23 cellular contexts compared by ENCODE assay signal in the genomic region with DNA sequence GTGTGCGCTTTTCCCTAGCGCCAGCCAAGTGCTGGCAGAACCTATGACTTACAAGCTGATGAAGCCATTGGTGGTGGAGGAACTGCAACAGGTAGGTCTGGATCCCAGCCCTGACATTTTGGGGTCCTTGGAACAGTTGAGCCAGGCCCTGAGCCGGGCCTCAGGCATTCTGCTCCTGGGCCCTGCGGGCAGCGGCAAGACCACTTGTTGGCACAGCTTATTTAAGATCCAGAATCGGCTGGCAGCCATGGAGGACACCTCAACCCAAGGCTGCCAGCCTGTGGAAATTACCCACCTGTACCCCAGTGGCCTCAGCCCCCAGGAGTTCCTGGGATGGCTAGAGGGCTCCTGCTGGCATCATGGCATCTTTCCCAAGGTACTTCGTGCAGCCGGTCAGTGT.
"Had no signal": no experiment of that assay in that cellular context is flagged by ENCODE, and none has a peak within 500 bp of the region (broad histone marks: within the 10 kb centered on the region; RNA-seq: fewer than 3 reads in every experiment).

No MANE protein-coding gene starts in this region.

- H3K9me3 ChIP-seq: esophagus squamous epithelium, mucosa of descending colon, neutrophil, pancreas, right lobe of liver, stomach, thoracic aorta, tibial nerve, upper lobe of right lung, uterus had no signal

- ATAC-seq: left lobe of liver; natural killer cell treated with Interleukin-12 subunit alpha and Interleukin-12 subunit beta and Interleukin-15 and Interleukin-18, amount 100 ng/mL, for 72 hours; stimulated activated effector memory CD8-positive, alpha-beta T cell treated with anti-CD3 and anti-CD28 coated beads, Interleukin-12 subunit alpha, Interleukin-12 subunit beta, amount 100 ng/mL, for 72 hours had no signal

- DNase-seq: cortex of kidney; effector CD4-positive, alpha-beta T cell; esophagus squamous epithelium; foreskin melanocyte; mesenchymal stem cell; mucosa of descending colon; naive B cell; right lobe of liver; stimulated activated CD4-positive, alpha-beta T cell treated with anti-CD3 and anti-CD28 coated beads, Interleukin-2, amount 100 ng/mL, for 24 hours; stimulated activated CD4-positive, alpha-beta T cell treated with anti-CD3 and anti-CD28 coated beads, Interleukin-4, amount 100 ng/mL, for 24 hours; stimulated activated naive CD4-positive, alpha-beta T cell treated with Interleukin-2 at 50 U/mL for 16 hours; stomach; uterus had no signal

- H3K36me3 ChIP-seq: pancreas, right lobe of liver, upper lobe of right lung, uterus had no signal

- H3K27ac ChIP-seq: epithelial cell of prostate, esophagus squamous epithelium, neutrophil, pancreas, right lobe of liver, stomach, thoracic aorta, tibial nerve, upper lobe of right lung, uterus had no signal

- H3K4me3 ChIP-seq: esophagus squamous epithelium, mucosa of descending colon, pancreas, right lobe of liver, smooth muscle cell, stomach, thoracic aorta, tibial nerve, upper lobe of right lung, uterus had no signal

- H3K27me3 ChIP-seq: esophagus squamous epithelium, neutrophil, pancreas, right lobe of liver, stomach, tibial nerve, upper lobe of right lung, uterus had no signal

- H3K4me1 ChIP-seq: esophagus squamous epithelium, right lobe of liver, stomach, tibial nerve, upper lobe of right lung, uterus had no signal
